ENCODE assay signal across 11 cellular contexts in genomic region chr1:154384650-154385557, GRCh38. TPM values are rescaled to one million over a fixed set of nuclear protein-coding genes. Genes with fewer than 3 reads are reported as not detected.
A peak's percentile ranks its signal among the peaks of the same experiment; 100 is the strongest.
DNase-seq lines count a peak whose midpoint lies in the region; ATAC-seq and TF ChIP-seq lines count a peak whose summit lies in the region.
"Had no signal": no experiment of that assay in that cellular context is flagged by ENCODE, and none has a peak within 500 bp of the region (broad histone marks: within the 10 kb centered on the region; RNA-seq: fewer than 3 reads in every experiment).

No MANE protein-coding gene starts in this region.

- in situ Hi-C loops in transverse colon (cut with MboI; ENCODE audit: low pct_ligation_motif_present in 1 of 4, low pct_unique_long_range_greater_than_20kb in 1 of 4, low sequenced_read_pairs in 3 of 4): no loop called here

- TF ChIP-seq CTCF in transverse colon (IDR thresholded peaks at IDR 0.05): no peak
- TF ChIP-seq CTCF in BE2C (IDR thresholded peaks at IDR 0.05; ENCODE audit: low read depth, low read length): no peak

- peaks cover 35% of the 10 kb centered on the region for H3K4me1 Mint-ChIP-seq in activated naive CD4-positive, alpha-beta T cell treated with anti-CD3 and anti-CD28 coated beads, Interleukin-2, amount 10 ng/mL, durations not matched to agents 7 days and 5 days
- H3K4me1 Mint-ChIP-seq in T-helper 17 cell: peaks cover 22% of the 10 kb centered on the region

- no peaks in the 10 kb centered on the region for H3K9me3 ChIP-seq in T-helper 17 cell (ENCODE audit: control insufficient read depth, low read length, poor library complexity, severe bottlenecking)
- H3K9me3 ChIP-seq in transverse colon: no peaks in the 10 kb centered on the region
- no peaks in the 10 kb centered on the region for H3K9me3 ChIP-seq in BE2C

- no peak for TF ChIP-seq EP300 in transverse colon (IDR thresholded peaks at IDR 0.05; ENCODE audit: low read depth)

- CTCF ChIA-PET in activated naive CD4-positive, alpha-beta T cell treated with anti-CD3 and anti-CD28 coated beads, Interleukin-2, amount 10 ng/mL, durations not matched to agents 7 days and 5 days (lab: Charles Lee): interaction anchor here (0.8 to 1.2 kb wide), 2 partner anchors 13 to 91 kb away, joined by 3 read pairs; no protein-coding TSS in a partner anchor

- H3K27me3 ChIP-seq in transverse colon (no peaks in the 10 kb centered on the region), BE2C (no peaks in the 10 kb centered on the region)

- no peak overlapping the region for H3K4me3 ChIP-seq in transverse colon
- no peak overlapping the region for H3K4me3 ChIP-seq in BE2C (ENCODE audit: low read depth, low read length)

- TF ChIP-seq POLR2A in erythroblast (IDR thresholded peaks at IDR 0.05; ENCODE audit: low read length): no peak
- no peak for TF ChIP-seq POLR2A in transverse colon (IDR thresholded peaks at IDR 0.05)
- no peak for TF ChIP-seq POLR2A in GM18505 (IDR thresholded peaks at IDR 0.05; ENCODE audit: borderline replicate concordance, extremely low read depth, insufficient read depth, insufficient read length)

- no peak for ATAC-seq in activated naive CD4-positive, alpha-beta T cell treated with anti-CD3 and anti-CD28 coated beads, Interleukin-2, amount 50 U/mL, for 72 hours
- no peak for ATAC-seq in T-helper 17 cell
- no peak for ATAC-seq in GM18505 (IDR thresholded peaks at IDR 0.05; ENCODE audit: unreplicated experiment)

- no peak for DNase-seq in activated naive CD4-positive, alpha-beta T cell treated with anti-CD3 and anti-CD28 coated beads, Interleukin-2, amount 10 ng/mL, durations not matched to agents 7 days and 5 days
- no peak for DNase-seq in activated naive CD4-positive, alpha-beta T cell treated with anti-CD3 and anti-CD28 coated beads, Interleukin-2, amount 50 U/mL, for 72 hours (ENCODE audit: low spot score in 2 of 2)
- DNase-seq in T-helper 17 cell (no peak), erythroblast (lab: John Stamatoyannopoulos, UW) (peak; percentile 84 to 95), transverse colon (no peak), BE2C (no peak), GDM1 (lab: John Stamatoyannopoulos, UW) (no peak)
- DNase-seq: NCI-H2029, NCI-H526 treated with DMSO at 0.1 percent for 48 hours, SIG-M5 had no signal

- H3K36me3 Mint-ChIP-seq in activated naive CD4-positive, alpha-beta T cell treated with anti-CD3 and anti-CD28 coated beads, Interleukin-2, amount 10 ng/mL, durations not matched to agents 7 days and 5 days: peaks cover 13% of the 10 kb centered on the region
- H3K36me3 Mint-ChIP-seq in activated naive CD4-positive, alpha-beta T cell treated with anti-CD3 and anti-CD28 coated beads, Interleukin-2, amount 50 U/mL, for 72 hours: peaks cover 0 to 9% of the 10 kb centered on the region in 2 donors
- peaks cover 2% of the 10 kb centered on the region for H3K36me3 Mint-ChIP-seq in T-helper 17 cell (ENCODE audit: low read depth)

- 82% methylated on average over 8 of the region's 8 CpGs; no CpG with 5 or more reads in 1 of the 2 donors for WGBS in transverse colon (ENCODE audit: low coverage in 1 of 2), 2 donors

- H3K27me3 Mint-ChIP-seq in activated naive CD4-positive, alpha-beta T cell treated with anti-CD3 and anti-CD28 coated beads, Interleukin-2, amount 10 ng/mL, durations not matched to agents 7 days and 5 days: peaks cover 3% of the 10 kb centered on the region
- no peaks in the 10 kb centered on the region for H3K27me3 Mint-ChIP-seq in T-helper 17 cell

- H3K9me3 Mint-ChIP-seq in activated naive CD4-positive, alpha-beta T cell treated with anti-CD3 and anti-CD28 coated beads, Interleukin-2, amount 10 ng/mL, durations not matched to agents 7 days and 5 days: peaks cover 10% of the 10 kb centered on the region
- H3K9me3 Mint-ChIP-seq in activated naive CD4-positive, alpha-beta T cell treated with anti-CD3 and anti-CD28 coated beads, Interleukin-2, amount 50 U/mL, for 72 hours: peaks cover 9 to 11% of the 10 kb centered on the region in 2 donors

- H3K36me3 ChIP-seq in transverse colon: no peaks in the 10 kb centered on the region
- no peaks in the 10 kb centered on the region for H3K36me3 ChIP-seq in BE2C

- intact Hi-C loops in transverse colon (cut with DNase I; ENCODE audit: low total_unique reads): no loop called here

- peak overlapping the region; percentile 88 for H3K27ac Mint-ChIP-seq in activated naive CD4-positive, alpha-beta T cell treated with anti-CD3 and anti-CD28 coated beads, Interleukin-2, amount 10 ng/mL, durations not matched to agents 7 days and 5 days
- H3K27ac Mint-ChIP-seq in activated naive CD4-positive, alpha-beta T cell treated with anti-CD3 and anti-CD28 coated beads, Interleukin-2, amount 50 U/mL, for 72 hours: peak overlapping the region in 1 of 2 donors; percentile 92
- peak overlapping the region; percentile 94 for H3K27ac Mint-ChIP-seq in T-helper 17 cell

- H3K4me1 ChIP-seq in transverse colon: peaks cover 0 to 24% (median 6%) of the 10 kb centered on the region in 4 donors
- no peaks in the 10 kb centered on the region for H3K4me1 ChIP-seq in BE2C

- peak overlapping the region; percentile 1 for H3K4me3 Mint-ChIP-seq in activated naive CD4-positive, alpha-beta T cell treated with anti-CD3 and anti-CD28 coated beads, Interleukin-2, amount 10 ng/mL, durations not matched to agents 7 days and 5 days
- H3K4me3 Mint-ChIP-seq in T-helper 17 cell: peak overlapping the region; percentile 86

- peak overlapping the region in 3 of 4 donors; percentile 7 to 75 (median 67) for H3K27ac ChIP-seq in transverse colon

RNA-seq across cellular contexts. Expression of gene IL6R, which starts 20.2 kb away (rescaled TPM):
- 1 to 10 TPM; 6.7 to 8.5 TPM for total RNA-seq in activated naive CD4-positive, alpha-beta T cell treated with anti-CD3 and anti-CD28 coated beads, Interleukin-2, amount 50 U/mL, for 72 hours
- 10 to 100 TPM; 72.8 to 79.0 TPM for total RNA-seq in T-helper 17 cell
- 100 to 1,000 TPM in 1 of 4 donors, 10 to 100 TPM in 3; 10.7 to 107 (median 77.3) TPM for total RNA-seq in transverse colon
- 0.28 TPM for polyA plus RNA-seq in BE2C (2012; ENCODE audit: insufficient read depth, insufficient read length, low read depth)

RNA-seq across cellular contexts. Expression of gene ATP8B2, which starts 59.6 kb away (rescaled TPM):
- 10 to 100 TPM; 48.0 to 56.1 TPM for total RNA-seq in activated naive CD4-positive, alpha-beta T cell treated with anti-CD3 and anti-CD28 coated beads, Interleukin-2, amount 50 U/mL, for 72 hours
- 100 to 1,000 TPM; 175 to 192 TPM for total RNA-seq in T-helper 17 cell
- total RNA-seq in transverse colon: 10 to 100 TPM in 3 of 4 donors, 1 to 10 TPM in 1; 6.0 to 78.6 (median 24.9) TPM
- polyA plus RNA-seq in BE2C (2012; ENCODE audit: insufficient read depth, insufficient read length, low read depth): 40.9 TPM

Comparison
In these comparisons a context has a peak if more than half of its experiments do, and no peak if none do; other contexts are left out.
1. DNase-seq: peak in erythroblast (2 of 2); none in activated naive CD4-positive, alpha-beta T cell treated with anti-CD3 and anti-CD28 coated beads, Interleukin-2, amount 10 ng/mL, durations not matched to agents 7 days and 5 days (single experiment), activated naive CD4-positive, alpha-beta T cell treated with anti-CD3 and anti-CD28 coated beads, Interleukin-2, amount 50 U/mL, for 72 hours (0 of 2), T-helper 17 cell (0 of 3), transverse colon (single experiment), BE2C (single experiment) and GDM1 (single experiment).